Comparison of ENCODE assay signal across 8 cellular contexts in genomic region chr1:216723274-216723780, GRCh38. TPM values are rescaled to one million over a fixed set of nuclear protein-coding genes. Genes with fewer than 3 reads are reported as not detected.
DNase-seq lines count a peak whose midpoint lies in the region; ATAC-seq and TF ChIP-seq lines count a peak whose summit lies in the region.

ESRRG (minus strand) TSS chr1:216723429; CDS start chr1:216723299, 130 bp downstream.

- TF ChIP-seq POLR2A in ovary (IDR thresholded peaks at IDR 0.05), result no peak

- in situ Hi-C loops in Panc1 (cut with HindIII; ENCODE audit: low pct_unique_long_range_greater_than_20kb, low sequenced_read_pairs), result no loop called here

- peak; percentile 62; the same call in 1 of the 2 replicates for ATAC-seq in Panc1
- ATAC-seq in Right ventricle myocardium inferior, result peak; percentile 95
- no peak for ATAC-seq in GM21390 (IDR thresholded peaks at IDR 0.05; ENCODE audit: unreplicated experiment)
- ATAC-seq in GM21515 (IDR thresholded peaks at IDR 0.05; ENCODE audit: unreplicated experiment), result no peak

- DNase-seq in Panc1 (ENCODE audit: low read depth, low spot score) (no peak), Right ventricle myocardium inferior (ENCODE audit: missing footprints) (peak; percentile 81), ovary (peak in 4 of 5 donors; percentile 9 to 27 (median 20)), Karpas-422 (no peak)
- DNase-seq in activated CD4-positive, alpha-beta T cell treated with anti-CD3 and anti-CD28 coated beads for 1 hour, result no peak

- no TSS peak for BruUV-seq in Panc1 (replicated peaks; lab: Mats Ljungman, UMichigan)

- TF ChIP-seq CTCF in Panc1 (IDR thresholded peaks at IDR 0.05) (no peak), ovary (IDR thresholded peaks at IDR 0.05) (no peak)

- H4K20me1 ChIP-seq in Karpas-422 (ENCODE audit: insufficient read depth, low read depth, low read length), result no peaks in the 10 kb centered on the region

- intact Hi-C loops in Panc1 (cut with micrococcal nuclease; ENCODE audit: unreplicated experiment), result no loop called here
- intact Hi-C loops in Right ventricle myocardium inferior (cut with DNase I), result loop anchor here (5.0 kb wide), 1 partner anchor 106 kb away; no protein-coding TSS in a partner anchor
- intact Hi-C loops in ovary (cut with DNase I), result no loop called here

- H3K9ac ChIP-seq in HUES6 (ENCODE audit: low read length) (peak within 1 kb of the TSS; percentile 51), Karpas-422 (ENCODE audit: low read length) (no peak within 1 kb of the TSS)

- WGBS in ovary, 3 donors, result 1% methylated on average over 17 of the region's 17 CpGs

- no peaks in the 10 kb centered on the region for H3K36me3 ChIP-seq in HUES6 (ENCODE audit: control insufficient read depth, insufficient read depth, low read length)
- no peaks in the 10 kb centered on the region for H3K36me3 ChIP-seq in Panc1 (ENCODE audit: control insufficient read depth, insufficient read depth, low read length)
- H3K36me3 ChIP-seq in ovary, result no peaks in the 10 kb centered on the region
- H3K36me3 ChIP-seq in Karpas-422 (ENCODE audit: insufficient read depth, low read length), result no peaks in the 10 kb centered on the region

- H3K4me1 ChIP-seq in HUES6 (ENCODE audit: control insufficient read depth, insufficient read depth, low read length), result peaks cover 10% of the 10 kb centered on the region
- peaks cover 6% of the 10 kb centered on the region; the same call in 1 of the 2 replicates for H3K4me1 ChIP-seq in Panc1 (ENCODE audit: control insufficient read depth, insufficient read depth, low read length)
- no peaks in the 10 kb centered on the region for H3K4me1 ChIP-seq in ovary (ENCODE audit: insufficient read depth)
- H3K4me1 ChIP-seq in Karpas-422 (ENCODE audit: low read length), result peaks cover 8% of the 10 kb centered on the region

- no peak within 1 kb of the TSS for H3K4me2 ChIP-seq in Karpas-422 (ENCODE audit: low read depth, low read length, poor library complexity, severe bottlenecking)

- H2AFZ ChIP-seq in Karpas-422 (ENCODE audit: low read length), result no peak within 1 kb of the TSS

- peaks cover 4% of the 10 kb centered on the region; the same call in 1 of the 2 replicates for H3K27me3 ChIP-seq in HUES6 (ENCODE audit: control insufficient read depth, insufficient read depth, low read length)
- peaks cover 42% of the 10 kb centered on the region for H3K27me3 ChIP-seq in Panc1 (ENCODE audit: control insufficient read depth, insufficient read depth, low read length)
- H3K27me3 ChIP-seq in ovary, result no peaks in the 10 kb centered on the region
- no peaks in the 10 kb centered on the region for H3K27me3 ChIP-seq in Karpas-422 (ENCODE audit: low read length)

- H3K9me3 ChIP-seq in HUES6 (ENCODE audit: control insufficient read depth, insufficient read depth, low read depth, low read length), result no peaks in the 10 kb centered on the region
- H3K9me3 ChIP-seq in Panc1 (ENCODE audit: control insufficient read depth, insufficient read depth, low read depth, low read length), result no peaks in the 10 kb centered on the region
- no peaks in the 10 kb centered on the region for H3K9me3 ChIP-seq in ovary
- no peaks in the 10 kb centered on the region for H3K9me3 ChIP-seq in Karpas-422 (ENCODE audit: low read length)

- POLR2A ChIA-PET in Panc1 (lab: Charles Lee), result interaction anchor here (0.9 kb wide), 1 partner anchor 232 kb away, joined by 4 read pairs; no protein-coding TSS in a partner anchor

- H3K4me3 ChIP-seq in HUES6 (ENCODE audit: low read depth, low read length) (peak within 1 kb of the TSS; percentile 73), Panc1 (ENCODE audit: low read depth in 2 of 2, low read length in 2 of 2) (peak within 1 kb of the TSS; percentile 32 to 43), ovary (no peak within 1 kb of the TSS), Karpas-422 (ENCODE audit: low read length) (no peak within 1 kb of the TSS)

- no peak for TF ChIP-seq EP300 in ovary (IDR thresholded peaks at IDR 0.05)

- no peaks in the 10 kb centered on the region for H3K9me2 ChIP-seq in Karpas-422 (replicated peaks; ENCODE audit: insufficient read depth, low read length)

- CTCF ChIA-PET in Panc1 (lab: Charles Lee), result interaction anchor here (0.5 kb wide), 1 partner anchor 1086 kb away, joined by 3 read pairs; no protein-coding TSS in a partner anchor

- H3K27ac ChIP-seq in HUES6 (ENCODE audit: low read depth, low read length) (no peak within 1 kb of the TSS), Panc1 (ENCODE audit: low read length) (no peak within 1 kb of the TSS), ovary (no peak within 1 kb of the TSS), Karpas-422 (ENCODE audit: low read length) (no peak within 1 kb of the TSS)

- H3K79me2 ChIP-seq in Karpas-422 (ENCODE audit: low read length), result no peaks in the 10 kb centered on the region

RNA-seq across cellular contexts. Expression of gene ESRRG, which starts in this region (rescaled TPM):
- not detected for total RNA-seq in Panc1 (2021; ENCODE audit: unreplicated experiment)
- polyA plus RNA-seq in Panc1 (2012; ENCODE audit: insufficient read length), result not detected
- total RNA-seq in Right ventricle myocardium inferior, result 46.2 TPM
- total RNA-seq in ovary, result 1 to 10 TPM in 5 of 7 donors, under 1 TPM in 2; 0.28 to 3.2 (median 1.3) TPM
- under 1 TPM; 0.07 to 0.15 TPM for polyA plus RNA-seq in ovary
- 0.15 TPM in 1 of 2 replicates, not detected in the other for total RNA-seq in Karpas-422 (2014; rRNA removed; shearing (Covaris generic); ENCODE audit: low replicate concordance)

Comparison
In these comparisons a context has a peak if more than half of its experiments do, and no peak if none do; other contexts are left out.
1. RNA of gene ESRRG (total RNA-seq): 46.2 TPM in Right ventricle myocardium inferior (single experiment); 0.28 to 3.2 TPM in ovary, 0.15 TPM in Karpas-422 and not detected in Panc1 (single experiment); every median in the first group is over 10 times any median in the second.
2. Peak in ATAC-seq and H3K4me3 ChIP-seq in Panc1; RNA of the gene not detected or under 1 TPM.
3. DNase-seq: peak in Right ventricle myocardium inferior (single experiment) and ovary (4 of 5); none in Panc1 (single experiment), activated CD4-positive, alpha-beta T cell treated with anti-CD3 and anti-CD28 coated beads for 1 hour (single experiment) and Karpas-422 (single experiment).